21 cellular contexts compared by ENCODE assay signal in genomic region chr10:126957111-126957510, GRCh38.
"Had no signal": no experiment of that assay in that cellular context is flagged by ENCODE, and none has a peak within 500 bp of the region (broad histone marks: within the 10 kb centered on the region; RNA-seq: fewer than 3 reads in every experiment).

No MANE protein-coding gene starts in this region.

- H3K4me3 ChIP-seq: colonic mucosa, esophagus muscularis mucosa, gastrocnemius medialis, heart right ventricle, hepatocyte, left lung, lower lobe of right lung, mucosa of descending colon had no signal

- H3K27me3 ChIP-seq: colonic mucosa, esophagus muscularis mucosa, foreskin keratinocyte, gastrocnemius medialis, heart right ventricle, hepatocyte, left lung had no signal

- H3K27ac Mint-ChIP-seq: dendritic cell treated with granulocyte-macrophage colony-stimulating factor and Interleukin-4, amounts not matched to agents 40 ng/mL and 50 ng/mL, for 4 days; immature natural killer cell; mesothelial cell of epicardium; naive B cell had no signal

- H3K4me1 ChIP-seq: colonic mucosa, foreskin keratinocyte, gastrocnemius medialis, left lung, lower lobe of right lung had no signal

- H3K9me3 Mint-ChIP-seq: dendritic cell treated with granulocyte-macrophage colony-stimulating factor and Interleukin-4, amounts not matched to agents 40 ng/mL and 50 ng/mL, for 4 days; mesothelial cell of epicardium; naive B cell had no signal

- H3K36me3 ChIP-seq: colonic mucosa, esophagus muscularis mucosa, gastrocnemius medialis, heart right ventricle, left lung, lower lobe of right lung had no signal

- H3K27me3 Mint-ChIP-seq: dendritic cell treated with granulocyte-macrophage colony-stimulating factor and Interleukin-4, amounts not matched to agents 40 ng/mL and 50 ng/mL, for 4 days; naive B cell had no signal

- H3K4me1 Mint-ChIP-seq: mesothelial cell of epicardium had no signal

- H3K4me2 ChIP-seq: hepatocyte had no signal

- DNase-seq: colonic mucosa; cortex of kidney; effector CD4-positive, alpha-beta T cell; effector memory CD4-positive, alpha-beta T cell; foreskin keratinocyte; gastrocnemius medialis; glutamatergic neuron; heart right ventricle; hypothalamus; immature natural killer cell; left cardiac atrium; left lung; left ventricle myocardium superior; lower lobe of right lung; mesenchymal stem cell; mucosa of descending colon; naive B cell had no signal

- H3K9me3 ChIP-seq: colonic mucosa, esophagus muscularis mucosa, gastrocnemius medialis, left lung, lower lobe of right lung, mucosa of descending colon had no signal

- H3K27ac ChIP-seq: colonic mucosa, esophagus muscularis mucosa, foreskin keratinocyte, gastrocnemius medialis, heart right ventricle, hepatocyte, left lung, lower lobe of right lung had no signal

- H3K4me3 Mint-ChIP-seq: dendritic cell treated with granulocyte-macrophage colony-stimulating factor and Interleukin-4, amounts not matched to agents 40 ng/mL and 50 ng/mL, for 4 days; immature natural killer cell; mesothelial cell of epicardium; naive B cell had no signal

- H3K36me3 Mint-ChIP-seq: immature natural killer cell, naive B cell had no signal
